Comparison of ENCODE assay signal across 9 cellular contexts in genomic region chr12:45257185-45257585, GRCh38. TPM values are rescaled to one million over a fixed set of nuclear protein-coding genes. Genes with fewer than 3 reads are reported as not detected.
DNase-seq lines count a peak whose midpoint lies in the region; ATAC-seq, FAIRE-seq and TF ChIP-seq lines count a peak whose summit lies in the region.
"Had no signal": no experiment of that assay in that cellular context is flagged by ENCODE, and none has a peak within 500 bp of the region (broad histone marks: within the 10 kb centered on the region; RNA-seq: fewer than 3 reads in every experiment).

No MANE protein-coding gene starts in this region.

- intact Hi-C loops in lower lobe of right lung (cut with DNase I) (no loop called here), head of caudate nucleus (cut with DNase I) (no loop called here), gastrocnemius medialis (cut with DNase I; ENCODE audit: low total_unique reads) (no loop called here)

- in situ Hi-C loops in gastrocnemius medialis (cut with MboI; ENCODE audit: low sequenced_read_pairs in 4 of 4): no loop called here

- FAIRE-seq in RCC 7860 (lab: Jason Lieb, UNC): no peak

- H3K4me1 ChIP-seq in lower lobe of right lung (peaks cover 42% of the 10 kb centered on the region), gastrocnemius medialis (peaks cover 61 to 68% of the 10 kb centered on the region in 2 donors)

- DNase-seq in lower lobe of right lung: no peak
- DNase-seq in RCC 7860 (ENCODE audit: low spot score): no peak
- no peak for DNase-seq in head of caudate nucleus
- no peak for DNase-seq in NCI-H345 (lab: John Stamatoyannopoulos, UW)
- DNase-seq in gastrocnemius medialis: no peak

- H3K27me3 ChIP-seq in lower lobe of right lung (ENCODE audit: low read depth) (no peaks in the 10 kb centered on the region), gastrocnemius medialis (no peaks in the 10 kb centered on the region)
- H3K27me3 ChIP-seq: cardiac muscle cell had no signal

- no peak for TF ChIP-seq CTCF in lower lobe of right lung (IDR thresholded peaks at IDR 0.05)
- no peak for TF ChIP-seq CTCF in gastrocnemius medialis (IDR thresholded peaks at IDR 0.05 in 4 of 5, conservative IDR thresholded peaks at IDR 0.05 in 1 of 5)

- H3K27ac ChIP-seq in lower lobe of right lung (no peak overlapping the region), gastrocnemius medialis (no peak overlapping the region)
- H3K27ac ChIP-seq: cardiac muscle cell had no signal

- TF ChIP-seq POLR2A in gastrocnemius medialis (IDR thresholded peaks at IDR 0.05): no peak

- H3K36me3 ChIP-seq in lower lobe of right lung (no peaks in the 10 kb centered on the region), gastrocnemius medialis (no peaks in the 10 kb centered on the region)
- H3K36me3 ChIP-seq: cardiac muscle cell had no signal

- H3K9me3 ChIP-seq in lower lobe of right lung (no peaks in the 10 kb centered on the region), gastrocnemius medialis (no peaks in the 10 kb centered on the region)

- ATAC-seq in GM18498 (IDR thresholded peaks at IDR 0.05; ENCODE audit: unreplicated experiment): peak; percentile 95
- peak; percentile 91 for ATAC-seq in GM21717 (IDR thresholded peaks at IDR 0.05; ENCODE audit: unreplicated experiment)
- peak; percentile 52 for ATAC-seq in HG03565 (IDR thresholded peaks at IDR 0.05; ENCODE audit: unreplicated experiment)
- peak; percentile 54 to 61 for ATAC-seq in lower lobe of right lung
- ATAC-seq in gastrocnemius medialis: no peak

- no peak overlapping the region for H3K4me3 ChIP-seq in lower lobe of right lung
- H3K4me3 ChIP-seq in gastrocnemius medialis: no peak overlapping the region
- H3K4me3 ChIP-seq: cardiac muscle cell had no signal

RNA-seq across cellular contexts. Expression of gene ANO6, which starts 41.3 kb away (rescaled TPM):
- total RNA-seq in lower lobe of right lung (64.1 TPM), gastrocnemius medialis (100 to 1,000 TPM in 1 of 4 donors, 10 to 100 TPM in 3; 75.4 to 100 (median 91.8) TPM)

Comparison
In these comparisons a context has a peak if more than half of its experiments do, and no peak if none do; other contexts are left out.
1. ATAC-seq: peak in GM18498 (single experiment), GM21717 (single experiment), HG03565 (single experiment) and lower lobe of right lung (2 of 2); none in gastrocnemius medialis (0 of 2).